Comparison of ENCODE assay signal across 10 cellular contexts in the genomic region with DNA sequence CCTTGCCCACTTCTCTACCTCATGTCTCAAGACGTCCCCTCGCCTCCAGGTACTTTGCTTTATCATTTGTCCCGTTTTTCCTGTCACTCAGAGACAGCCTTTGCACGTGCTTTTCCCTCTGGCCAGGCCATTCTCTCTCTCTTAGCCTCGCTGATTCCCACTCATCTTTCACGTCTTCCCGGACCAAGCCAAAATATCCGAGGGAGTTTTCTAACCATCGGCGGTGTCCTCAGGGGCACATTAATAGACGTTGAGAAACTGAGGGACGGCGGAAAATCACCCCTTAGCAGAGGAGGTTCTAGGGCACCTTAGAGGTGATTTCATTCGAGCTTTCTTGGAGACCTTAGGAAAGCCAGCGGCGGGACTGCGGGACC. TPM values are rescaled to one million over a fixed set of nuclear protein-coding genes. Genes with fewer than 3 reads are reported as not detected.
DNase-seq lines count a peak whose midpoint lies in the region; ATAC-seq and TF ChIP-seq lines count a peak whose summit lies in the region.
"Had no signal": no experiment of that assay in that cellular context is flagged by ENCODE, and none has a peak within 500 bp of the region (broad histone marks: within the 10 kb centered on the region; RNA-seq: fewer than 3 reads in every experiment).

No MANE protein-coding gene starts in this region.

- ATAC-seq in GM18861 (IDR thresholded peaks at IDR 0.05; ENCODE audit: unreplicated experiment): no peak
- ATAC-seq in GM19351 (IDR thresholded peaks at IDR 0.05; ENCODE audit: unreplicated experiment): no peak

- H3K9me3 ChIP-seq in SK-N-MC (ENCODE audit: low read depth, low read length): no peaks in the 10 kb centered on the region
- no peaks in the 10 kb centered on the region for H3K9me3 ChIP-seq in BE2C
- H3K9me3 ChIP-seq: neutrophil had no signal

- TF ChIP-seq CTCF in GM12865 (IDR thresholded peaks at IDR 0.05; ENCODE audit: insufficient read depth, low read depth, low read length, missing control alignments) (no peak), glutamatergic neuron (IDR thresholded peaks at IDR 0.05; ENCODE audit: partially characterized antibody, unreplicated experiment) (no peak), BE2C (IDR thresholded peaks at IDR 0.05; ENCODE audit: low read depth, low read length) (no peak), GM13976 (IDR thresholded peaks at IDR 0.05; ENCODE audit: borderline replicate concordance, control extremely low read depth, extremely low read depth, insufficient read depth, missing control alignments) (no peak)

- H3K4me3 ChIP-seq in GM12865 (ENCODE audit: low read depth, low read length): peak overlapping the region; percentile 20
- H3K4me3 ChIP-seq in SK-N-MC: peak overlapping the region; percentile 65
- H3K4me3 ChIP-seq in skeletal muscle cell (ENCODE audit: low read depth, low read length): peak overlapping the region; percentile 60
- H3K4me3 ChIP-seq in BE2C (ENCODE audit: low read depth, low read length): no peak overlapping the region

- H3K9me3 Mint-ChIP-seq in glutamatergic neuron (ENCODE audit: unreplicated experiment): peaks cover 7% of the 10 kb centered on the region

- no peak overlapping the region for H3K27ac ChIP-seq in SK-N-MC
- H3K27ac ChIP-seq: neutrophil had no signal

- peaks cover 23% of the 10 kb centered on the region for H3K27me3 ChIP-seq in BE2C

- H3K36me3 ChIP-seq in SK-N-MC (ENCODE audit: insufficient read depth, low read length) (no peaks in the 10 kb centered on the region), BE2C (no peaks in the 10 kb centered on the region)
- H3K36me3 ChIP-seq: neutrophil had no signal

- H3K27me3 Mint-ChIP-seq in glutamatergic neuron (ENCODE audit: unreplicated experiment): peaks cover 20% of the 10 kb centered on the region

- H3K36me3 Mint-ChIP-seq in glutamatergic neuron (ENCODE audit: unreplicated experiment): peaks cover 4% of the 10 kb centered on the region

- H3K9ac ChIP-seq in SK-N-MC (ENCODE audit: insufficient read length): no peak overlapping the region

- in situ Hi-C loops in GM13976 (cut with MboI; ENCODE audit: low sequenced_read_pairs, unreplicated experiment): no loop called here

- no peaks in the 10 kb centered on the region for H3K4me1 ChIP-seq in BE2C

- H3K4me3 Mint-ChIP-seq in glutamatergic neuron (ENCODE audit: unreplicated experiment): peak overlapping the region; percentile 89

- DNase-seq in GM12865 (ENCODE audit: low read depth): no peak
- DNase-seq in SK-N-MC (ENCODE audit: low read depth, low spot score): no peak
- no peak for DNase-seq in glutamatergic neuron
- no peak for DNase-seq in skeletal muscle cell (ENCODE audit: low read depth)
- no peak for DNase-seq in BE2C
- DNase-seq in GM13976 (ENCODE audit: low spot score): no peak
- DNase-seq: NCI-H1930 had no signal

- H3K4me1 Mint-ChIP-seq in glutamatergic neuron (ENCODE audit: low read depth, unreplicated experiment): no peaks in the 10 kb centered on the region

- no peak overlapping the region for H3K27ac Mint-ChIP-seq in glutamatergic neuron (ENCODE audit: unreplicated experiment)

RNA-seq across cellular contexts. Expression of a gene that starts 0.6 kb away (rescaled TPM):
- 2.0 TPM for total RNA-seq in glutamatergic neuron (ENCODE audit: unreplicated experiment)
- polyA plus RNA-seq in BE2C (2012; ENCODE audit: insufficient read depth, insufficient read length, low read depth): 0.12 TPM

RNA-seq across cellular contexts. Expression of a gene that starts 59.2 kb away (rescaled TPM):
- 21.4 TPM for total RNA-seq in glutamatergic neuron (ENCODE audit: unreplicated experiment)
- polyA plus RNA-seq in BE2C (2012; ENCODE audit: insufficient read depth, insufficient read length, low read depth): 1.7 TPM
